9 cellular contexts compared by ENCODE assay signal in genomic region chr2:237315170-237315880, GRCh38.
DNase-seq lines count a peak whose midpoint lies in the region; ATAC-seq, FAIRE-seq and TF ChIP-seq lines count a peak whose summit lies in the region.
"Had no signal": no experiment of that assay in that cellular context is flagged by ENCODE, and none has a peak within 500 bp of the region (broad histone marks: within the 10 kb centered on the region; RNA-seq: fewer than 3 reads in every experiment).

No MANE protein-coding gene starts in this region.

- H3K9me3 ChIP-seq in duodenal mucosa (ENCODE audit: control insufficient read depth in 1 of 2, low read length in 2 of 2) (no peaks in the 10 kb centered on the region), small intestine (ENCODE audit: control insufficient read depth, low read depth) (no peaks in the 10 kb centered on the region)

- H3K27me3 ChIP-seq in duodenal mucosa (ENCODE audit: control insufficient read depth in 1 of 2, insufficient read depth in 2 of 2, low read length in 2 of 2) (no peaks in the 10 kb centered on the region), small intestine (ENCODE audit: control insufficient read depth in 2 of 2, insufficient read depth in 2 of 2, low read length in 2 of 2) (no peaks in the 10 kb centered on the region)

- H3K27me3 Mint-ChIP-seq in HFFc6 (ENCODE audit: insufficient read depth): peaks cover 20% of the 10 kb centered on the region
- peaks cover 0 to 17% (median 9%) of the 10 kb centered on the region in 5 donors for H3K27me3 Mint-ChIP-seq in naive thymus-derived CD8-positive, alpha-beta T cell

- 12 to 23% (median 23%) methylated on average over 14 of the region's 14 CpGs for WGBS in small intestine, 3 donors

- peak; percentile 64 for TF ChIP-seq CTCF in HFFc6 (IDR thresholded peaks at IDR 0.05)

- H3K4me1 Mint-ChIP-seq in HFFc6 (ENCODE audit: low read depth): peaks cover 78% of the 10 kb centered on the region
- H3K4me1 Mint-ChIP-seq in naive thymus-derived CD8-positive, alpha-beta T cell: peaks cover 0 to 2% (median 0%) of the 10 kb centered on the region in 4 donors

- H3K4me1 ChIP-seq in duodenal mucosa (ENCODE audit: control insufficient read depth in 1 of 2, insufficient read depth in 2 of 2, low read length in 2 of 2): peaks cover 19 to 24% of the 10 kb centered on the region in 2 donors
- H3K4me1 ChIP-seq in small intestine (ENCODE audit: control insufficient read depth in 2 of 2, insufficient read depth in 1 of 2, low read depth in 1 of 2, low read length in 1 of 2): no peaks in the 10 kb centered on the region

- H3K4me3 ChIP-seq in duodenal mucosa (ENCODE audit: low read depth in 1 of 2, low read length in 2 of 2): no peak overlapping the region
- H3K4me3 ChIP-seq in small intestine (ENCODE audit: low read depth in 1 of 2, low read length in 2 of 2): no peak overlapping the region

- H3K4me3 Mint-ChIP-seq in HFFc6: peak overlapping the region; percentile 50
- H3K4me3 Mint-ChIP-seq in naive thymus-derived CD8-positive, alpha-beta T cell: no peak overlapping the region
- H3K4me3 Mint-ChIP-seq: activated naive CD8-positive, alpha-beta T cell treated with anti-CD3 and anti-CD28 coated beads, Interleukin-2, amount 10 ng/mL, durations not matched to agents 7 days and 5 days had no signal

- POLR2A ChIA-PET in naive thymus-derived CD8-positive, alpha-beta T cell (lab: Charles Lee): no interaction called here

- peaks cover 5% of the 10 kb centered on the region; the same call in 1 of the 2 replicates for H3K9me3 Mint-ChIP-seq in HFFc6
- no peaks in the 10 kb centered on the region for H3K9me3 Mint-ChIP-seq in naive thymus-derived CD8-positive, alpha-beta T cell
- H3K9me3 Mint-ChIP-seq: activated naive CD8-positive, alpha-beta T cell treated with anti-CD3 and anti-CD28 coated beads, Interleukin-2, amount 10 ng/mL, durations not matched to agents 7 days and 5 days had no signal

- H3K27ac ChIP-seq in duodenal mucosa (ENCODE audit: low read depth, low read length) (peak overlapping the region; percentile 39), small intestine (ENCODE audit: low read depth in 1 of 2, low read length in 1 of 2) (peak overlapping the region in 1 of 2 donors; percentile 88)

- peak; percentile 97 for DNase-seq in HFFc6
- peak; percentile 54 for DNase-seq in left lobe of liver (ENCODE audit: low spot score)
- peak; percentile 69 for DNase-seq in small intestine
- no peak for DNase-seq in naive thymus-derived CD8-positive, alpha-beta T cell
- DNase-seq in RPMI8226: no peak
- DNase-seq: activated naive CD8-positive, alpha-beta T cell treated with anti-CD3 and anti-CD28 coated beads, Interleukin-2, amount 10 ng/mL, durations not matched to agents 7 days and 5 days had no signal

- peak overlapping the region; percentile 95 for H3K27ac Mint-ChIP-seq in HFFc6
- no peak overlapping the region for H3K27ac Mint-ChIP-seq in naive thymus-derived CD8-positive, alpha-beta T cell
- H3K27ac Mint-ChIP-seq: activated naive CD8-positive, alpha-beta T cell treated with anti-CD3 and anti-CD28 coated beads, Interleukin-2, amount 10 ng/mL, durations not matched to agents 7 days and 5 days had no signal

- FAIRE-seq in small intestine (lab: Jason Lieb, UNC): no peak

- peaks cover 26% of the 10 kb centered on the region for H3K36me3 Mint-ChIP-seq in HFFc6 (ENCODE audit: low read depth)
- no peaks in the 10 kb centered on the region for H3K36me3 Mint-ChIP-seq in naive thymus-derived CD8-positive, alpha-beta T cell
- H3K36me3 Mint-ChIP-seq: activated naive CD8-positive, alpha-beta T cell treated with anti-CD3 and anti-CD28 coated beads, Interleukin-2, amount 10 ng/mL, durations not matched to agents 7 days and 5 days had no signal

- peak; percentile 74 for ATAC-seq in left lobe of liver
- ATAC-seq in GM21423 (IDR thresholded peaks at IDR 0.05; ENCODE audit: unreplicated experiment): no peak
- no peak for ATAC-seq in GM19351 (IDR thresholded peaks at IDR 0.05; ENCODE audit: unreplicated experiment)
- ATAC-seq in naive thymus-derived CD8-positive, alpha-beta T cell: no peak

- peak overlapping the region in 1 of 2 donors; percentile 9 for H3K9ac ChIP-seq in duodenal mucosa (ENCODE audit: low read depth in 1 of 2, low read length in 2 of 2)

- H3K36me3 ChIP-seq in duodenal mucosa (ENCODE audit: control insufficient read depth in 1 of 2, insufficient read depth in 2 of 2, low read length in 2 of 2) (no peaks in the 10 kb centered on the region), small intestine (ENCODE audit: control insufficient read depth in 2 of 2, insufficient read depth in 2 of 2, low read length in 2 of 2) (no peaks in the 10 kb centered on the region)

Comparison
In these comparisons a context has a peak if more than half of its experiments do, and no peak if none do; other contexts are left out.
1. DNase-seq: peak in HFFc6 (single experiment), left lobe of liver (single experiment) and small intestine (single experiment); none in naive thymus-derived CD8-positive, alpha-beta T cell (0 of 10) and RPMI8226 (single experiment).